8 cellular contexts compared by ENCODE assay signal in the genomic region with DNA sequence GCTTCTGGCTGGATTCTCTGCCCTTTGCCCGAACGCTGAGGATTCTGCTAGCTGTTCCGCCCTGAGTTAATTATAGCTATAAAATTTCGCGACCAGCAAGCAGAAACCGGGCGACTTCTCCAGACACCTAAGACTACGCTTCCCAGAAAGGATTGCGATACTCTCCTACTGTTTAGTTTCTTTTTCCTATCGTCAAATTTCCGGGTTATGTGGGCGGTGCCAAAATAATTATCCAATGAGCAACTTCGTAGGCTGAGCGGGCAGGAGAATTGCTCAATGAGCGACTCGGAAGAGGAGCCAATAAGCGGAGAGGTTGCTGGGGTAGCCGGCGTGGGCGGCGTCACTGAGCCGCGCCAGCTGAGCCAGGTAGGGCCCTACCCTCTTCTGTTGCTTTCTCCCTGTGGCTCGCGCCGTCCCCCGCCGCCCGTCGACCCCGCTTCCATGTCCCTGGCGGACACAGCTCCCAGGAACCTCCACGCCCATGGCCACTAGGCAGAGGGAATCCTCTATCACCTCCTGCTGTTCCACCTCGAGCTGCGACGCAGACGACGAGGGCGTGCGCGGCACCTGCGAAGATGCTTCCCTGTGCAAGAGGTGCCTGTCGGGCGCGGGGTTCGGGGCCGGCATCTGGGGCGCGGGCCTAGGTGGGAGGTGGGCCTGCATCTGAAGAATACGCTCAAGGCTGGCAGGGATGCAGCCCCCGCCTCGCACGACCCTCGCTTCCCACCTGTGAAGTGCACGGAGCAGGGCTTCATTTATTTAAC. TPM values are rescaled to one million over a fixed set of nuclear protein-coding genes. Genes with fewer than 3 reads are reported as not detected.
DNase-seq lines count a peak whose midpoint lies in the region; ATAC-seq and TF ChIP-seq lines count a peak whose summit lies in the region.

A gene (plus strand): TSS at position 340 of the 764 bp plus-strand sequence. CDS start 142 bp downstream, at position 482.

- no peaks in the 10 kb centered on the region for H3K9me3 ChIP-seq in DOHH2 (ENCODE audit: control insufficient read depth, insufficient read depth, low read length)

- H3K4me2 ChIP-seq in DOHH2 (ENCODE audit: low read length), result peak within 1 kb of the TSS; percentile 92
- peak within 1 kb of the TSS; percentile 98 for H3K4me2 ChIP-seq in GM23338

- peak within 1 kb of the TSS; percentile 99 for H3K27ac Mint-ChIP-seq in GM23338
- H3K27ac Mint-ChIP-seq in naive B cell, result peak within 1 kb of the TSS; percentile 70 to 96 (median 93)
- H3K27ac Mint-ChIP-seq in stimulated activated memory B cell treated with anti-CD40 and anti-IgM and Interleukin-4, amounts not matched to agents 10 μg/mL and 1 μg/mL and 100 μg/mL, for 72 hours, result peak within 1 kb of the TSS; percentile 83

- TF ChIP-seq CTCF in DOHH2 (IDR thresholded peaks at IDR 0.05; ENCODE audit: low read depth, low read length, poor library complexity, severe bottlenecking), result no peak
- TF ChIP-seq CTCF in GM23338 (conservative IDR thresholded peaks at IDR 0.05; ENCODE audit: low read depth in 2 of 2), result no peak

- H3K9me2 ChIP-seq in DOHH2 (replicated peaks; ENCODE audit: control insufficient read depth, low read length) (no peaks in the 10 kb centered on the region), GM23338 (ENCODE audit: insufficient read depth) (no peaks in the 10 kb centered on the region)

- H4K20me1 ChIP-seq in DOHH2 (ENCODE audit: control insufficient read depth, insufficient read depth, low read depth, low read length) (no peaks in the 10 kb centered on the region), GM23338 (replicated peaks; ENCODE audit: insufficient read depth) (peaks cover 14% of the 10 kb centered on the region)

- no peaks in the 10 kb centered on the region; the same call in 2 of the 3 replicates for H3K9me3 Mint-ChIP-seq in GM23338
- no peaks in the 10 kb centered on the region for H3K9me3 Mint-ChIP-seq in naive B cell
- H3K9me3 Mint-ChIP-seq in stimulated activated memory B cell treated with anti-CD40 and anti-IgM and Interleukin-4, amounts not matched to agents 10 μg/mL and 1 μg/mL and 100 μg/mL, for 72 hours, result no peaks in the 10 kb centered on the region

- H3K27me3 Mint-ChIP-seq in GM23338 (ENCODE audit: insufficient read depth, low read depth, poor library complexity) (peaks cover 10% of the 10 kb centered on the region), naive B cell (no peaks in the 10 kb centered on the region)
- H3K27me3 Mint-ChIP-seq in stimulated activated memory B cell treated with anti-CD40 and anti-IgM and Interleukin-4, amounts not matched to agents 10 μg/mL and 1 μg/mL and 100 μg/mL, for 72 hours, result no peaks in the 10 kb centered on the region

- peaks cover 13% of the 10 kb centered on the region for H3K36me3 Mint-ChIP-seq in GM23338 (ENCODE audit: low read depth)
- H3K36me3 Mint-ChIP-seq in naive B cell, result no peaks in the 10 kb centered on the region
- peaks cover 21% of the 10 kb centered on the region for H3K36me3 Mint-ChIP-seq in stimulated activated memory B cell treated with anti-CD40 and anti-IgM and Interleukin-4, amounts not matched to agents 10 μg/mL and 1 μg/mL and 100 μg/mL, for 72 hours

- H3K27me3 ChIP-seq in DOHH2 (ENCODE audit: control insufficient read depth, low read length) (no peaks in the 10 kb centered on the region), GM23338 (ENCODE audit: insufficient read depth) (no peaks in the 10 kb centered on the region)

- peaks cover 32% of the 10 kb centered on the region for H3K4me1 ChIP-seq in DOHH2 (ENCODE audit: control insufficient read depth, low read length)
- H3K4me1 ChIP-seq in GM23338 (ENCODE audit: insufficient read depth), result peaks cover 10% of the 10 kb centered on the region

- H3K4me3 Mint-ChIP-seq in GM23338, result peak within 1 kb of the TSS; percentile 89
- peak within 1 kb of the TSS; percentile 86 to 99 (median 96) for H3K4me3 Mint-ChIP-seq in naive B cell
- peak within 1 kb of the TSS; percentile 96 for H3K4me3 Mint-ChIP-seq in stimulated activated memory B cell treated with anti-CD40 and anti-IgM and Interleukin-4, amounts not matched to agents 10 μg/mL and 1 μg/mL and 100 μg/mL, for 72 hours

- H3F3A ChIP-seq in DOHH2 (ENCODE audit: control insufficient read depth, insufficient read depth), result no peaks in the 10 kb centered on the region
- 0 out of 2 replicates have a peak, but pooled peaks cover 3% of the 10 kb centered on the region for H3F3A ChIP-seq in GM23338 (replicated peaks; ENCODE audit: low read depth)

- no peaks in the 10 kb centered on the region for H3K36me3 ChIP-seq in DOHH2 (ENCODE audit: control insufficient read depth, low read length)
- no peaks in the 10 kb centered on the region for H3K36me3 ChIP-seq in GM23338 (ENCODE audit: insufficient read depth)

- H3K27ac ChIP-seq in DOHH2 (ENCODE audit: low read depth, low read length), result peak within 1 kb of the TSS; percentile 75
- H3K27ac ChIP-seq in GM23338 (ENCODE audit: low read depth), result peak within 1 kb of the TSS; percentile 17

- DNase-seq in GM23338 (ENCODE audit: low spot score), result peak; percentile 99
- peak; percentile 98 for DNase-seq in LHCN-M2 (ENCODE audit: low read depth)
- peak; percentile 99 for DNase-seq in RPMI8226
- DNase-seq in activated T-helper 1 cell treated with anti-CD3 and anti-CD28 coated beads, Interleukin-2, amount 50 U/mL, for 16 hours (ENCODE audit: low read depth in 1 of 2, low spot score in 1 of 2), result peak; percentile 63 to 85
- DNase-seq in fibroblast of gingiva (ENCODE audit: low read depth), result peak; percentile 97
- DNase-seq in naive B cell, result peak; percentile 94

- H2AFZ ChIP-seq in GM23338, result peak within 1 kb of the TSS; percentile 76

- H3K4me3 ChIP-seq in DOHH2 (ENCODE audit: low read length) (peak within 1 kb of the TSS; percentile 93), GM23338 (peak within 1 kb of the TSS; percentile 94)

- H3K4me1 Mint-ChIP-seq in GM23338 (peaks cover 14% of the 10 kb centered on the region), naive B cell (peaks cover 40 to 58% (median 48%) of the 10 kb centered on the region in 3 donors)
- peaks cover 63% of the 10 kb centered on the region for H3K4me1 Mint-ChIP-seq in stimulated activated memory B cell treated with anti-CD40 and anti-IgM and Interleukin-4, amounts not matched to agents 10 μg/mL and 1 μg/mL and 100 μg/mL, for 72 hours

- peaks cover 51% of the 10 kb centered on the region for H3K79me2 ChIP-seq in DOHH2 (ENCODE audit: control insufficient read depth, low read length)
- H3K79me2 ChIP-seq in GM23338 (replicated peaks; ENCODE audit: insufficient read depth), result peaks cover 54% of the 10 kb centered on the region

- ATAC-seq in GM23338 (peak; percentile 83), naive B cell (ENCODE audit: low read depth in 2 of 2) (peak; percentile 88 to 90)
- peak; percentile 95 for ATAC-seq in stimulated activated memory B cell treated with anti-CD40 and anti-IgM and Interleukin-4, amounts not matched to agents 10 μg/mL and 1 μg/mL and 100 μg/mL, for 72 hours

TF ChIP-seq in GM23338, 12 proteins besides CTCF, POLR2A, EP300 and RAD21:
- TF ChIP-seq, protein P1, sequence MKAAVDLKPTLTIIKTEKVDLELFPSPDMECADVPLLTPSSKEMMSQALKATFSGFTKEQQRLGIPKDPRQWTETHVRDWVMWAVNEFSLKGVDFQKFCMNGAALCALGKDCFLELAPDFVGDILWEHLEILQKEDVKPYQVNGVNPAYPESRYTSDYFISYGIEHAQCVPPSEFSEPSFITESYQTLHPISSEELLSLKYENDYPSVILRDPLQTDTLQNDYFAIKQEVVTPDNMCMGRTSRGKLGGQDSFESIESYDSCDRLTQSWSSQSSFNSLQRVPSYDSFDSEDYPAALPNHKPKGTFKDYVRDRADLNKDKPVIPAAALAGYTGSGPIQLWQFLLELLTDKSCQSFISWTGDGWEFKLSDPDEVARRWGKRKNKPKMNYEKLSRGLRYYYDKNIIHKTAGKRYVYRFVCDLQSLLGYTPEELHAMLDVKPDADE (IDR thresholded peaks at IDR 0.05), result peak; percentile 80; the same call in 1 of the 2 replicates
- TF ChIP-seq JUNB (IDR thresholded peaks at IDR 0.05; ENCODE audit: unreplicated experiment) (no peak), POLR2AphosphoS5 (IDR thresholded peaks at IDR 0.05; ENCODE audit: low read depth) (peak; percentile 81), EZH2 (IDR thresholded peaks at IDR 0.05; ENCODE audit: low read depth, unreplicated experiment) (no peak), NANOG (IDR thresholded peaks at IDR 0.05; ENCODE audit: borderline replicate concordance) (no peak), CREB1 (CRISPR knock-in tag; IDR thresholded peaks at IDR 0.05; ENCODE audit: low read depth) (peak; percentile 95)
- TF ChIP-seq, protein P2, sequence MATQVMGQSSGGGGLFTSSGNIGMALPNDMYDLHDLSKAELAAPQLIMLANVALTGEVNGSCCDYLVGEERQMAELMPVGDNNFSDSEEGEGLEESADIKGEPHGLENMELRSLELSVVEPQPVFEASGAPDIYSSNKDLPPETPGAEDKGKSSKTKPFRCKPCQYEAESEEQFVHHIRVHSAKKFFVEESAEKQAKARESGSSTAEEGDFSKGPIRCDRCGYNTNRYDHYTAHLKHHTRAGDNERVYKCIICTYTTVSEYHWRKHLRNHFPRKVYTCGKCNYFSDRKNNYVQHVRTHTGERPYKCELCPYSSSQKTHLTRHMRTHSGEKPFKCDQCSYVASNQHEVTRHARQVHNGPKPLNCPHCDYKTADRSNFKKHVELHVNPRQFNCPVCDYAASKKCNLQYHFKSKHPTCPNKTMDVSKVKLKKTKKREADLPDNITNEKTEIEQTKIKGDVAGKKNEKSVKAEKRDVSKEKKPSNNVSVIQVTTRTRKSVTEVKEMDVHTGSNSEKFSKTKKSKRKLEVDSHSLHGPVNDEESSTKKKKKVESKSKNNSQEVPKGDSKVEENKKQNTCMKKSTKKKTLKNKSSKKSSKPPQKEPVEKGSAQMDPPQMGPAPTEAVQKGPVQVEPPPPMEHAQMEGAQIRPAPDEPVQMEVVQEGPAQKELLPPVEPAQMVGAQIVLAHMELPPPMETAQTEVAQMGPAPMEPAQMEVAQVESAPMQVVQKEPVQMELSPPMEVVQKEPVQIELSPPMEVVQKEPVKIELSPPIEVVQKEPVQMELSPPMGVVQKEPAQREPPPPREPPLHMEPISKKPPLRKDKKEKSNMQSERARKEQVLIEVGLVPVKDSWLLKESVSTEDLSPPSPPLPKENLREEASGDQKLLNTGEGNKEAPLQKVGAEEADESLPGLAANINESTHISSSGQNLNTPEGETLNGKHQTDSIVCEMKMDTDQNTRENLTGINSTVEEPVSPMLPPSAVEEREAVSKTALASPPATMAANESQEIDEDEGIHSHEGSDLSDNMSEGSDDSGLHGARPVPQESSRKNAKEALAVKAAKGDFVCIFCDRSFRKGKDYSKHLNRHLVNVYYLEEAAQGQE (IDR thresholded peaks at IDR 0.05; ENCODE audit: unreplicated experiment), result no peak

RNA-seq across cellular contexts. Expression of the gene that starts here (rescaled TPM):
- 43.2 and 56.2 TPM in 2 replicates for total RNA-seq in GM23338 (2014; rRNA removed; shearing (Covaris generic))
- 79.7 and 84.6 TPM in 2 replicates for polyA plus RNA-seq in GM23338 (2016; fragmentation: Nextera tagmentation; extraction: Ambion mirVana)
- total RNA-seq in LHCN-M2 (2014; rRNA removed), result 36.6 and 40.9 TPM in 2 replicates
- polyA plus RNA-seq in LHCN-M2 (2012), result 48.1 TPM
- polyA plus RNA-seq in naive B cell (ENCODE audit: low read depth in 6 of 6), result 10 to 100 TPM; 20.2 to 42.5 (median 34.8) TPM

Comparison
In these comparisons a context has a peak if more than half of its experiments do, and no peak if none do; other contexts are left out.
1. Peak in every context shown above with its lines: DNase-seq, ATAC-seq, H3K4me3 ChIP-seq and H3K27ac ChIP-seq.